In the genomic region with DNA sequence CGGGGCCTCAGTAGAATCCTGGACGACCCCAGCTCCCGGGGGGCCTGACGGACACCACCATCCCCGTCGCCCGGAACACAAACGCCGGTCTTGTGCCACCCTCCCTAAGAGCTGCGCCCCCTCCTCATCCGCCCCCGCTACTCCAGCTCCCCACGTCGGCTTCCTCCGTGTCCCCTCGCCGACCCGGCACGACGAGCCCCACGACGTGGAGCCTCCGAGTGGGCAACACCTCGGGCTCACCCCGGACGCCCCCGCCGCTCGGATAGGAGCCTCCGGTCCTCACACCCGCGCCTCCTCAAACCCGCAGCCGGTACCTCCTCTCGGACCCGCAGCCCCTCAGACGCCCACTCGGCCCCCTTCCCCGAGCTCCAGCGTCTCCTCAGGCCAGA, we compare ENCODE assay signal across 7 cellular contexts. TPM values are rescaled to one million over a fixed set of nuclear protein-coding genes. Genes with fewer than 3 reads are reported as not detected.
DNase-seq lines count a peak whose midpoint lies in the region; ATAC-seq, FAIRE-seq and TF ChIP-seq lines count a peak whose summit lies in the region.

No MANE protein-coding gene starts in this region.

- BruUV-seq in GM12878 (replicated peaks; lab: Mats Ljungman, UMichigan), result no TSS peak

- no peak for FAIRE-seq in GM12878 (lab: Jason Lieb, UNC)

- DNase-seq in GM12878 (ENCODE audit: low read depth, low spot score) (no peak), left colon (peak; percentile 42 to 49), thyroid gland (no peak), NCI-H187 treated with DMSO at 0.1 percent for 48 hours (lab: John Stamatoyannopoulos, UW) (no peak)

- ATAC-seq in GM21576 (IDR thresholded peaks at IDR 0.05; ENCODE audit: unreplicated experiment) (peak; percentile 9), GM12878 (peak; percentile 6), left colon (peak; percentile 1), GM21367 (IDR thresholded peaks at IDR 0.05; ENCODE audit: unreplicated experiment) (no peak)

- H3K27ac ChIP-seq in KMS-11, result no peak overlapping the region
- H3K27ac ChIP-seq in GM12878 (ENCODE audit: control insufficient read depth, insufficient read depth), result peak overlapping the region; percentile 66
- peak overlapping the region; percentile 84 to 95 (median 92) for H3K27ac ChIP-seq in thyroid gland

- peaks cover 47% of the 10 kb centered on the region for H3K79me2 ChIP-seq in KMS-11 (ENCODE audit: insufficient read depth, low read depth)
- peaks cover 54% of the 10 kb centered on the region for H3K79me2 ChIP-seq in GM12878 (ENCODE audit: control insufficient read depth, insufficient read depth, low read length)

- H4K20me1 ChIP-seq in KMS-11 (ENCODE audit: insufficient read depth) (no peaks in the 10 kb centered on the region), GM12878 (ENCODE audit: control insufficient read depth, insufficient read depth) (no peaks in the 10 kb centered on the region)

- no peak for TF ChIP-seq EP300 in GM12878 (IDR thresholded peaks at IDR 0.05; ENCODE audit: borderline replicate concordance in 1 of 2, control insufficient read depth in 1 of 2, low read depth in 2 of 2, low read length in 2 of 2)

- peak overlapping the region; percentile 62 for H3K9ac ChIP-seq in KMS-11
- H3K9ac ChIP-seq in GM12878 (ENCODE audit: control insufficient read depth, insufficient read depth, low read length), result peak overlapping the region; percentile 78

- no peaks in the 10 kb centered on the region for H3K27me3 ChIP-seq in KMS-11 (ENCODE audit: insufficient read depth, low read depth)
- H3K27me3 ChIP-seq in GM12878 (replicated peaks in 1 of 2; ENCODE audit: control insufficient read depth in 2 of 2, insufficient read depth in 2 of 2, low read length in 1 of 2), result no peaks in the 10 kb centered on the region
- no peaks in the 10 kb centered on the region for H3K27me3 ChIP-seq in thyroid gland

- RAD21 ChIA-PET in GM12878 (lab: Charles Lee; ENCODE audit: unreplicated experiment), result interaction anchor here (3.7 to 5.8 kb wide), 2 partner anchors 26 to 71 kb away, joined by 21 to 86 read pairs; no protein-coding TSS in a partner anchor

- TF ChIP-seq POLR2A in GM12878 (IDR thresholded peaks at IDR 0.05; ENCODE audit: low read depth, low read length) (no peak), thyroid gland (IDR thresholded peaks at IDR 0.05) (no peak)

- in situ Hi-C loops in GM12878 (cut with MboI), result loop anchor here (10.0 kb wide), 1 partner anchor 848 kb away; the partner anchor contains the start of gene ADPGK

- TF ChIP-seq RAD21 in GM12878 (IDR thresholded peaks at IDR 0.05; ENCODE audit: insufficient read depth, low read depth, low read length), result no peak

- POLR2A ChIA-PET in GM12878 (lab: Charles Lee), result interaction anchor here (2.4 kb wide), 1 partner anchor 25 kb away, joined by 14 read pairs; no protein-coding TSS in a partner anchor

- H2AFZ ChIP-seq in KMS-11 (ENCODE audit: low read depth) (peak overlapping the region; percentile 21; the same call in 1 of the 2 replicates), GM12878 (ENCODE audit: control insufficient read depth, low read depth, low read length) (no peak overlapping the region)

- H3K4me2 ChIP-seq in KMS-11, result peak overlapping the region; percentile 87
- H3K4me2 ChIP-seq in GM12878 (ENCODE audit: control insufficient read depth, insufficient read depth), result peak overlapping the region; percentile 94

- under 1% methylated on average over 34 of the region's 40 CpGs for WGBS in GM12878 (ENCODE audit: insufficient coverage, insufficient replicate concordance, low lambda C conversion rate, missing lambda C conversion rate)
- 0 to 1% methylated on average over 17 to 31 of the region's 40 CpGs for WGBS in thyroid gland, 2 donors

- H3K9me3 ChIP-seq in GM12878 (replicated peaks; ENCODE audit: control insufficient read depth, insufficient read depth, low read length) (no peaks in the 10 kb centered on the region), thyroid gland (no peaks in the 10 kb centered on the region)

- intact Hi-C loops in GM12878 (cut with micrococcal nuclease; ENCODE audit: unreplicated experiment) (no loop called here), left colon (cut with DNase I, micrococcal nuclease) (no loop called here), thyroid gland (cut with DNase I) (no loop called here)

- CTCF ChIA-PET in GM12878 (lab: Yijun Ruan, JAX), result interaction anchor here (1.2 to 13.2 kb wide), 5 partner anchors 13 to 75 kb away, joined by 3 to 250 read pairs (median 197); no protein-coding TSS in a partner anchor

- TF ChIP-seq CTCF in KMS-11 (conservative IDR thresholded peaks at IDR 0.05; ENCODE audit: low read depth, low read length), result no peak
- no peak for TF ChIP-seq CTCF in GM12878 (IDR thresholded peaks at IDR 0.05 in 2 of 3, conservative IDR thresholded peaks at IDR 0.05 in 1 of 3; ENCODE audit: control insufficient read depth in 2 of 3, extremely low read depth in 1 of 3, insufficient read depth in 1 of 3, low read depth in 3 of 3, low read length in 3 of 3)
- no peak for TF ChIP-seq CTCF in thyroid gland (IDR thresholded peaks at IDR 0.05)

- H3K4me1 ChIP-seq in KMS-11 (ENCODE audit: low read depth, poor library complexity, severe bottlenecking) (peaks cover 33% of the 10 kb centered on the region), GM12878 (ENCODE audit: control insufficient read depth, insufficient read depth, low read length) (peaks cover 11% of the 10 kb centered on the region), thyroid gland (peaks cover 38% of the 10 kb centered on the region in 2 donors)

- H3K36me3 ChIP-seq in KMS-11 (ENCODE audit: insufficient read depth), result no peaks in the 10 kb centered on the region
- H3K36me3 ChIP-seq in GM12878 (ENCODE audit: control insufficient read depth in 2 of 2, insufficient read depth in 2 of 2, low read length in 1 of 2), result no peaks in the 10 kb centered on the region
- H3K36me3 ChIP-seq in thyroid gland, result no peaks in the 10 kb centered on the region

- SMC1A ChIA-PET in GM12878 (lab: Charles Lee; ENCODE audit: uncharacterized antibody, unreplicated experiment), result interaction anchor here (1.0 to 8.3 kb wide), 6 partner anchors 9 to 29 kb away, joined by 4 to 89 read pairs (median 12); no protein-coding TSS in a partner anchor

- H3K4me3 ChIP-seq in KMS-11 (IDR thresholded peaks at IDR 0.05; ENCODE audit: insufficient read depth, low read depth, low read length), result no peak overlapping the region
- H3K4me3 ChIP-seq in GM12878, result peak overlapping the region; percentile 92
- peak overlapping the region in 2 of 3 donors; percentile 43 to 95 for H3K4me3 ChIP-seq in thyroid gland (replicated peaks in 1 of 3)

TF ChIP-seq in GM12878, 131 proteins besides CTCF, POLR2A, EP300 and RAD21 (continues in another document):
- TF ChIP-seq NKRF (conservative IDR thresholded peaks at IDR 0.05), result peak; percentile 20; the same call in 1 of the 2 replicates

RNA-seq across cellular contexts. Expression of gene NPTN, which starts 0.5 kb away (rescaled TPM):
- total RNA-seq in GM12878 (2013; cell fraction: nucleolus; rRNA removed), result 77.3 and 80.7 TPM in 2 replicates
- 36.9 and 38.0 TPM in 2 replicates for total RNA-seq in GM12878 (2014; rRNA removed)
- total RNA-seq in GM12878 (2014; rRNA removed; fragmentation: Illumina TruSeq; extraction: Trizol), result 41.0 and 45.6 TPM in 2 replicates
- total RNA-seq in GM12878 (2021), result 40.7 and 42.5 TPM in 2 replicates
- polyA plus RNA-seq in GM12878 (2011; ENCODE audit: low read depth), result 21.6 TPM
- 43.4 and 53.8 TPM in 2 replicates for polyA plus RNA-seq in GM12878 (2011; rRNA removed)
- 30.8 and 37.2 TPM in 2 replicates for polyA plus RNA-seq in GM12878 (2011; cell fraction: cytosol; rRNA removed)
- 56.9 and 67.2 TPM in 2 replicates for polyA plus RNA-seq in GM12878 (2011; cell fraction: nucleus; rRNA removed)
- 27.7 and 36.8 TPM in 2 replicates for polyA plus RNA-seq in GM12878 (2012)
- 79.1 and 84.8 TPM in 2 replicates for polyA plus RNA-seq in GM12878 (2014; fragmentation: Illumina TruSeq; extraction: Trizol)
- 10 to 100 TPM; 17.8 to 21.9 TPM for polyA plus RNA-seq in GM12878 (2014; fragmentation: Nextera tagmentation; extraction: Ambion mirVana)
- polyA plus RNA-seq in GM12878 (2014; rRNA removed), result 33.7 and 35.4 TPM in 2 replicates
- polyA plus RNA-seq in GM12878 (2016; fragmentation: Nextera tagmentation; extraction: Ambion mirVana), result 10 to 100 TPM; 45.7 to 48.1 TPM
- 33.4 and 39.0 TPM in 2 replicates for polyA minus RNA-seq in GM12878 (2011; rRNA and poly(A)+ RNA removed)
- polyA minus RNA-seq in GM12878 (2011; cell fraction: cytosol; rRNA and poly(A)+ RNA removed), result 11.6 and 19.0 TPM in 2 replicates
- 32.8 and 49.5 TPM in 2 replicates for polyA minus RNA-seq in GM12878 (2011; cell fraction: nucleus; rRNA and poly(A)+ RNA removed)
- 100 to 1,000 TPM; 150 to 155 TPM for total RNA-seq in left colon
- 100 to 1,000 TPM in 3 of 4 donors, 10 to 100 TPM in 1; 86.7 to 134 (median 124) TPM for total RNA-seq in thyroid gland

RNA-seq across cellular contexts. Expression of gene CD276, which starts 51.5 kb away (rescaled TPM):
- total RNA-seq in GM12878 (2013; cell fraction: nucleolus; rRNA removed), result 0.34 and 0.73 TPM in 2 replicates
- total RNA-seq in GM12878 (2014; rRNA removed) (1.0 and 1.8 TPM in 2 replicates), GM12878 (2014; rRNA removed; fragmentation: Illumina TruSeq; extraction: Trizol) (0.41 and 0.67 TPM in 2 replicates), GM12878 (2021) (2.5 and 3.0 TPM in 2 replicates), left colon (10 to 100 TPM; 38.6 to 41.6 TPM), thyroid gland (10 to 100 TPM; 22.6 to 39.5 (median 28.9) TPM)
- polyA plus RNA-seq in GM12878 (2011; ENCODE audit: low read depth), result 2.0 TPM
- polyA plus RNA-seq in GM12878 (2011; rRNA removed) (0.27 and 1.2 TPM in 2 replicates), GM12878 (2014; fragmentation: Illumina TruSeq; extraction: Trizol) (1.3 and 1.4 TPM in 2 replicates), GM12878 (2014; fragmentation: Nextera tagmentation; extraction: Ambion mirVana) (under 1 TPM; 0.11 to 0.20 TPM), GM12878 (2014; rRNA removed) (1.3 TPM in 2 replicates), GM12878 (2016; fragmentation: Nextera tagmentation; extraction: Ambion mirVana) (1 to 10 TPM in 1 of 2 experiments, under 1 TPM in 1; 0.16 to 1.1 TPM)
- polyA plus RNA-seq in GM12878 (2011; cell fraction: cytosol; rRNA removed), result 1.3 and 1.6 TPM in 2 replicates
- polyA plus RNA-seq in GM12878 (2011; cell fraction: nucleus; rRNA removed), result 3.9 and 4.6 TPM in 2 replicates
- polyA plus RNA-seq in GM12878 (2012), result 3.3 and 4.4 TPM in 2 replicates
- polyA minus RNA-seq in GM12878 (2011; rRNA and poly(A)+ RNA removed), result 0.95 and 1.3 TPM in 2 replicates
- polyA minus RNA-seq in GM12878 (2011; cell fraction: cytosol; rRNA and poly(A)+ RNA removed), result 0.62 and 3.5 TPM in 2 replicates
- polyA minus RNA-seq in GM12878 (2011; cell fraction: nucleus; rRNA and poly(A)+ RNA removed), result 0.60 and 1.8 TPM in 2 replicates

Comparison
In these comparisons a context has a peak if more than half of its experiments do, and no peak if none do; other contexts are left out.
1. DNase-seq: peak in left colon (2 of 2); none in GM12878 (single experiment), thyroid gland (0 of 2) and NCI-H187 treated with DMSO at 0.1 percent for 48 hours (single experiment).
2. RNA of gene CD276, which starts 51.5 kb away (total RNA-seq): 38.6 to 41.6 TPM in left colon and 22.6 to 39.5 TPM in thyroid gland; 0.34 to 3.0 TPM in GM12878; every median in the first group is over 4 times any median in the second.